In genomic region chr6:151075005-151075404, GRCh38 we compare ENCODE assay signal across 26 cellular contexts.
"Had no signal": no experiment of that assay in that cellular context is flagged by ENCODE, and none has a peak within 500 bp of the region (broad histone marks: within the 10 kb centered on the region; RNA-seq: fewer than 3 reads in every experiment).

No MANE protein-coding gene starts in this region.

- H3K4me1 Mint-ChIP-seq: activated naive CD8-positive, alpha-beta T cell treated with anti-CD3 and anti-CD28 coated beads, Interleukin-2, amount 10 ng/mL, durations not matched to agents 7 days and 5 days; T-helper 17 cell; WTC11 had no signal

- ATAC-seq: activated CD8-positive, alpha-beta T cell treated with anti-CD3 and anti-CD28 coated beads, Interleukin-2, amount 10 ng/mL, durations not matched to agents 7 days and 5 days; T-helper 17 cell; WTC11 had no signal

- H3K27ac ChIP-seq: adrenal gland, KMS-11 had no signal

- H3K36me3 ChIP-seq: adrenal gland had no signal

- H3K9ac ChIP-seq: KMS-11 had no signal

- H3K4me2 ChIP-seq: KMS-11 had no signal

- H3K27me3 ChIP-seq: adrenal gland had no signal

- H3K27me3 Mint-ChIP-seq: activated naive CD8-positive, alpha-beta T cell treated with anti-CD3 and anti-CD28 coated beads, Interleukin-2, amount 10 ng/mL, durations not matched to agents 7 days and 5 days; T-helper 17 cell had no signal

- H3K4me3 ChIP-seq: adrenal gland had no signal

- DNase-seq: activated CD4-positive, alpha-beta T cell treated with anti-CD3 and anti-CD28 coated beads for 48 hours; activated CD4-positive, alpha-beta T cell treated with anti-CD3 and anti-CD28 coated beads, Interleukin-2, amount 50 U/mL, for 4 hours; activated CD4-positive, CD25-positive, alpha-beta regulatory T cell treated with anti-CD3 and anti-CD28 coated beads, Interleukin-2, amount 50 U/mL, for 72 hours; activated CD8-positive, alpha-beta memory T cell treated with anti-CD3 and anti-CD28 coated beads, Interleukin-2, amount 50 U/mL, for 48 hours; activated CD8-positive, alpha-beta T cell treated with anti-CD3 and anti-CD28 coated beads, Interleukin-2, amount 10 ng/mL, durations not matched to agents 7 days and 5 days; activated naive CD4-positive, alpha-beta T cell treated with anti-CD3 and anti-CD28 coated beads, Interleukin-2, amount 50 U/mL, for 16 hours; activated naive CD8-positive, alpha-beta T cell treated with anti-CD3 and anti-CD28 coated beads, Interleukin-2, amount 10 ng/mL, durations not matched to agents 7 days and 5 days; activated T-cell treated with anti-CD3 and anti-CD28 coated beads, Interleukin-2, amount 50 U/mL, for 1 hour; adrenal gland; anterior cingulate cortex; central memory CD4-positive, alpha-beta T cell; NCI-H1092; NCI-H1417 treated with DMSO at 0.1 percent for 48 hours; NCI-H1694; NCI-H2029; NCI-H345; NCI-H510A treated with DMSO at 0.1 percent for 48 hours; NCI-H69; NK-92 treated with Interleukin-12 subunit alpha and Interleukin-12 subunit beta, amount 100 ng/mL, for 24 hours; SHP77 treated with DMSO at 0.1 percent for 48 hours; T-helper 17 cell; T-helper 9 cell had no signal

- H3K27ac Mint-ChIP-seq: activated CD8-positive, alpha-beta T cell treated with anti-CD3 and anti-CD28 coated beads, Interleukin-2, amount 10 ng/mL, durations not matched to agents 7 days and 5 days; activated naive CD8-positive, alpha-beta T cell treated with anti-CD3 and anti-CD28 coated beads, Interleukin-2, amount 10 ng/mL, durations not matched to agents 7 days and 5 days; T-helper 17 cell; WTC11 had no signal

- H3K9me3 ChIP-seq: adrenal gland had no signal

- FAIRE-seq: bronchial epithelial cell, RCC 7860 had no signal

- H3K4me3 Mint-ChIP-seq: activated CD8-positive, alpha-beta T cell treated with anti-CD3 and anti-CD28 coated beads, Interleukin-2, amount 10 ng/mL, durations not matched to agents 7 days and 5 days; activated naive CD8-positive, alpha-beta T cell treated with anti-CD3 and anti-CD28 coated beads, Interleukin-2, amount 10 ng/mL, durations not matched to agents 7 days and 5 days; T-helper 17 cell; WTC11 had no signal
